In the genomic region with DNA sequence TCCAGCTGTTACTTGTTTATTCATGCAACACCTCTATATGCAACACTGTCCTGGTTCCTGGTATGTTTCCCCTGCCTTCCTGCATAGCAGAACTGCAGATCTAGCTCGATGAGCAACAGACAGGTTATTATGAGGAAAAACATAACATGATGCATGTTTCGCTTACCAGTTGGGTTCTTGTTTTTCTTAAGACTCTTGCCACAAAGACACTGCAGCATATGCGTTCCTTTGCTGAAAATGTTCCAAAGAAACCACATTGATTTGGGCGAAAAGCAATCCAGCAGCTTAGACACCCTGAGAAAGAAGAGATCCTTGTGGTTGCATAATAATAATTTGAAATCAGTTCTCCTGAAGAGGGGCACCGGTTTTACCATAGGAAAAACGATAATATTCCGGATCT, we compare ENCODE assay signal across 9 cellular contexts. TPM values are rescaled to one million over a fixed set of nuclear protein-coding genes. Genes with fewer than 3 reads are reported as not detected.
DNase-seq lines count a peak whose midpoint lies in the region; ATAC-seq and TF ChIP-seq lines count a peak whose summit lies in the region.
"Had no signal": no experiment of that assay in that cellular context is flagged by ENCODE, and none has a peak within 500 bp of the region (broad histone marks: within the 10 kb centered on the region; RNA-seq: fewer than 3 reads in every experiment).

No MANE protein-coding gene starts in this region.

- no peaks in the 10 kb centered on the region for H3K9me3 Mint-ChIP-seq in activated CD4-positive, alpha-beta memory T cell treated with anti-CD3 and anti-CD28 coated beads, Interleukin-2, amount 10 ng/mL, durations not matched to agents 7 days and 5 days
- H3K9me3 Mint-ChIP-seq in progenitor cell of endocrine pancreas (ENCODE audit: low read depth), result no peaks in the 10 kb centered on the region

- H3K27me3 ChIP-seq in PC-9 (ENCODE audit: insufficient read depth, low read depth), result peaks cover 76% of the 10 kb centered on the region

- no peaks in the 10 kb centered on the region for H3K36me3 ChIP-seq in PC-9 (ENCODE audit: low read depth)
- H3K36me3 ChIP-seq: WERI-Rb-1 had no signal

- H3K4me3 ChIP-seq in fibroblast of the aortic adventitia (ENCODE audit: low read depth, low read length) (peak overlapping the region; percentile 10), PC-9 (no peak overlapping the region)

- no peaks in the 10 kb centered on the region for H3K9me3 ChIP-seq in PC-9 (ENCODE audit: insufficient read depth, low read depth)

- CTCF ChIA-PET in activated CD4-positive, alpha-beta memory T cell treated with anti-CD3 and anti-CD28 coated beads, Interleukin-2, amount 10 ng/mL, durations not matched to agents 7 days and 5 days (lab: Charles Lee), result interaction anchor here (0.7 to 1.6 kb wide), 2 partner anchors 9 to 16 kb away, joined by 3 to 4 read pairs; no protein-coding TSS in a partner anchor
- CTCF ChIA-PET in PC-9 (lab: Charles Lee), result no interaction called here

- ATAC-seq in HG03432 (IDR thresholded peaks at IDR 0.05; ENCODE audit: unreplicated experiment), result no peak
- no peak for ATAC-seq in HG03135 (IDR thresholded peaks at IDR 0.05; ENCODE audit: unreplicated experiment)
- no peak for ATAC-seq in GM19463 (IDR thresholded peaks at IDR 0.05; ENCODE audit: unreplicated experiment)

- no peaks in the 10 kb centered on the region for H3K36me3 Mint-ChIP-seq in activated CD4-positive, alpha-beta memory T cell treated with anti-CD3 and anti-CD28 coated beads, Interleukin-2, amount 10 ng/mL, durations not matched to agents 7 days and 5 days (ENCODE audit: low read depth)
- no peaks in the 10 kb centered on the region for H3K36me3 Mint-ChIP-seq in progenitor cell of endocrine pancreas (ENCODE audit: insufficient read depth)

- H3K79me2 ChIP-seq in PC-9 (ENCODE audit: low read depth), result no peaks in the 10 kb centered on the region

- H2AFZ ChIP-seq in PC-9, result no peak overlapping the region

- POLR2A ChIA-PET in activated CD4-positive, alpha-beta memory T cell treated with anti-CD3 and anti-CD28 coated beads, Interleukin-2, amount 10 ng/mL, durations not matched to agents 7 days and 5 days (lab: Charles Lee), result no interaction called here
- POLR2A ChIA-PET in PC-9 (lab: Charles Lee; ENCODE audit: unreplicated experiment), result interaction anchor here (0.6 kb wide), 1 partner anchor 445 kb away, joined by 9 read pairs; no protein-coding TSS in a partner anchor

- in situ Hi-C loops in GM13977 (cut with MboI; ENCODE audit: low pct_unique_long_range_greater_than_20kb, low sequenced_read_pairs, unreplicated experiment), result no loop called here

- DNase-seq in GM13977 (ENCODE audit: low spot score), result peak; percentile 22
- DNase-seq in activated CD4-positive, alpha-beta memory T cell treated with anti-CD3 and anti-CD28 coated beads, Interleukin-2, amount 10 ng/mL, durations not matched to agents 7 days and 5 days, result no peak
- DNase-seq in fibroblast of the aortic adventitia (ENCODE audit: low read depth), result peak; percentile 5
- DNase-seq in progenitor cell of endocrine pancreas (ENCODE audit: low spot score, unreplicated experiment), result no peak
- DNase-seq in PC-9, result no peak

- peak overlapping the region; percentile 60 for H3K4me3 Mint-ChIP-seq in activated CD4-positive, alpha-beta memory T cell treated with anti-CD3 and anti-CD28 coated beads, Interleukin-2, amount 10 ng/mL, durations not matched to agents 7 days and 5 days
- peak overlapping the region; percentile 20 for H3K4me3 Mint-ChIP-seq in progenitor cell of endocrine pancreas (ENCODE audit: low read depth)

- H3K9me2 ChIP-seq in PC-9 (ENCODE audit: insufficient read depth), result no peaks in the 10 kb centered on the region

- intact Hi-C loops in PC-9 (cut with micrococcal nuclease; ENCODE audit: unreplicated experiment), result no loop called here

- no peak overlapping the region for H3K27ac Mint-ChIP-seq in activated CD4-positive, alpha-beta memory T cell treated with anti-CD3 and anti-CD28 coated beads, Interleukin-2, amount 10 ng/mL, durations not matched to agents 7 days and 5 days
- H3K27ac Mint-ChIP-seq in progenitor cell of endocrine pancreas, result no peak overlapping the region

- no peak overlapping the region for H3K27ac ChIP-seq in PC-9
- H3K27ac ChIP-seq: WERI-Rb-1 had no signal

- H3K4me1 ChIP-seq in PC-9 (replicated peaks; ENCODE audit: insufficient read depth), result no peaks in the 10 kb centered on the region

- H3K4me2 ChIP-seq in PC-9, result no peak overlapping the region

- peaks cover 51% of the 10 kb centered on the region for H3K27me3 Mint-ChIP-seq in activated CD4-positive, alpha-beta memory T cell treated with anti-CD3 and anti-CD28 coated beads, Interleukin-2, amount 10 ng/mL, durations not matched to agents 7 days and 5 days
- H3K27me3 Mint-ChIP-seq in progenitor cell of endocrine pancreas, result peaks cover 75% of the 10 kb centered on the region

- H3F3A ChIP-seq in PC-9 (ENCODE audit: insufficient read depth, low read depth), result no peaks in the 10 kb centered on the region

- no peaks in the 10 kb centered on the region for H4K20me1 ChIP-seq in PC-9 (ENCODE audit: insufficient read depth)

- BruUV-seq in PC-9 (replicated peaks; lab: Mats Ljungman, UMichigan), result no TSS peak

- TF ChIP-seq CTCF in GM13977 (IDR thresholded peaks at IDR 0.05; ENCODE audit: extremely low read depth, insufficient read depth, missing control alignments) (no peak), fibroblast of the aortic adventitia (IDR thresholded peaks at IDR 0.05; ENCODE audit: insufficient read depth, low read length) (no peak), progenitor cell of endocrine pancreas (IDR thresholded peaks at IDR 0.05; ENCODE audit: unreplicated experiment) (no peak), PC-9 (conservative IDR thresholded peaks at IDR 0.05) (no peak)

- H3K4me1 Mint-ChIP-seq in activated CD4-positive, alpha-beta memory T cell treated with anti-CD3 and anti-CD28 coated beads, Interleukin-2, amount 10 ng/mL, durations not matched to agents 7 days and 5 days, result peaks cover 28% of the 10 kb centered on the region
- H3K4me1 Mint-ChIP-seq in progenitor cell of endocrine pancreas (ENCODE audit: low read depth), result peaks cover 13% of the 10 kb centered on the region

RNA-seq across cellular contexts. Expression of a gene that starts 0.5 kb away (rescaled TPM):
- not detected for total RNA-seq in activated CD4-positive, alpha-beta memory T cell treated with anti-CD3 and anti-CD28 coated beads, Interleukin-2, amount 10 ng/mL, durations not matched to agents 7 days and 5 days
- total RNA-seq in fibroblast of the aortic adventitia (ENCODE audit: low replicate concordance) (1.4 TPM in 1 of 2 replicates, not detected in the other), progenitor cell of endocrine pancreas (4.6 and 5.0 TPM in 2 replicates), PC-9 (2021) (not detected in 2 replicates)

Comparison
In these comparisons a context has a peak if more than half of its experiments do, and no peak if none do; other contexts are left out.
1. DNase-seq: peak in GM13977 (single experiment) and fibroblast of the aortic adventitia (single experiment); none in activated CD4-positive, alpha-beta memory T cell treated with anti-CD3 and anti-CD28 coated beads, Interleukin-2, amount 10 ng/mL, durations not matched to agents 7 days and 5 days (single experiment), progenitor cell of endocrine pancreas (single experiment) and PC-9 (0 of 2).